ENCODE assay signal across 8 cellular contexts in the genomic region with DNA sequence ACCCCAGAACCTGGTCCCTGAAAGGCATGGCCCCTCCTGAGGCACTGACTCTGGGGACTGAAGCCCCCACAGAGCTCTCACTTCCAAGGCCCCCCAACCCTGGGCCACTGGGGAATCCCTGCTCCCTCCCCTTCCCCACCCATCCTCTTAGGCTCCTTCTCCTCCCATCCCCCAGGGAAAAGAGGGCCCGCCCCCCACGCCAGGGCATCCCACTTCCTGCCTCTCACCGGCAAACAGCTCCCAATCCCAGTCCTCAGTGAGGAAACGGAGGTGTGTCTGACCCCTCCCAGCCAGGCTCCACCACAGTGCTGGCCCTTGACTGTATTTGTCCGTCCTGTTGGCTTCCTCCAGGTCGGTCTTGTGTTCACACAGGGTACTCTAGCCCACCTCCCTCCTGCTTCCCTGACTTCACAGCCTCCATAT. TPM values are rescaled to one million over a fixed set of nuclear protein-coding genes. Genes with fewer than 3 reads are reported as not detected.
DNase-seq lines count a peak whose midpoint lies in the region; ATAC-seq and TF ChIP-seq lines count a peak whose summit lies in the region.

No MANE protein-coding gene starts in this region.

- peak overlapping the region; percentile 61 for H3K27ac Mint-ChIP-seq in stimulated activated effector memory CD8-positive, alpha-beta T cell treated with anti-CD3 and anti-CD28 coated beads, Interleukin-12 subunit alpha, Interleukin-12 subunit beta, amount 100 ng/mL, for 72 hours

- H3K36me3 ChIP-seq in SJCRH30 = no peaks in the 10 kb centered on the region
- no peaks in the 10 kb centered on the region for H3K36me3 ChIP-seq in left ventricle myocardium inferior

- no peaks in the 10 kb centered on the region for H3K9me3 Mint-ChIP-seq in stimulated activated effector memory CD8-positive, alpha-beta T cell treated with anti-CD3 and anti-CD28 coated beads, Interleukin-12 subunit alpha, Interleukin-12 subunit beta, amount 100 ng/mL, for 72 hours

- H3K4me1 Mint-ChIP-seq in stimulated activated effector memory CD8-positive, alpha-beta T cell treated with anti-CD3 and anti-CD28 coated beads, Interleukin-12 subunit alpha, Interleukin-12 subunit beta, amount 100 ng/mL, for 72 hours = peaks cover 28% of the 10 kb centered on the region

- peak overlapping the region; percentile 54 for H3K4me3 ChIP-seq in SJCRH30
- H3K4me3 ChIP-seq in left ventricle myocardium inferior = peak overlapping the region; percentile 46

- H3K27ac ChIP-seq in SJCRH30 = peak overlapping the region; percentile 61
- peak overlapping the region; percentile 93 for H3K27ac ChIP-seq in left ventricle myocardium inferior (replicated peaks)

- H3K36me3 Mint-ChIP-seq in stimulated activated effector memory CD8-positive, alpha-beta T cell treated with anti-CD3 and anti-CD28 coated beads, Interleukin-12 subunit alpha, Interleukin-12 subunit beta, amount 100 ng/mL, for 72 hours = no peaks in the 10 kb centered on the region

- ATAC-seq in stimulated activated effector memory CD8-positive, alpha-beta T cell treated with anti-CD3 and anti-CD28 coated beads, Interleukin-12 subunit alpha, Interleukin-12 subunit beta, amount 100 ng/mL, for 72 hours = no peak
- ATAC-seq in HG02623 (IDR thresholded peaks at IDR 0.05; ENCODE audit: unreplicated experiment) (no peak), GM21526 (IDR thresholded peaks at IDR 0.05; ENCODE audit: low FRiP score, unreplicated experiment) (no peak)

- H3K9me3 ChIP-seq in SJCRH30 (replicated peaks) (no peaks in the 10 kb centered on the region), left ventricle myocardium inferior (replicated peaks) (no peaks in the 10 kb centered on the region)

- DNase-seq in NCI-H2171 treated with DMSO at 0.1 percent for 48 hours (lab: John Stamatoyannopoulos, UW) = peak; percentile 73
- no peak for DNase-seq in NCI-H2171 (lab: John Stamatoyannopoulos, UW)
- peak; percentile 90 for DNase-seq in SJCRH30
- peak; percentile 70 for DNase-seq in left ventricle myocardium inferior
- DNase-seq in stimulated activated effector memory CD8-positive, alpha-beta T cell treated with anti-CD3 and anti-CD28 coated beads, Interleukin-12 subunit alpha, Interleukin-12 subunit beta, amount 100 ng/mL, for 72 hours (ENCODE audit: low spot score in 2 of 2) = no peak
- no peak for DNase-seq in central memory CD4-positive, alpha-beta T cell

- no peak overlapping the region for H3K4me3 Mint-ChIP-seq in stimulated activated effector memory CD8-positive, alpha-beta T cell treated with anti-CD3 and anti-CD28 coated beads, Interleukin-12 subunit alpha, Interleukin-12 subunit beta, amount 100 ng/mL, for 72 hours

- H3K4me1 ChIP-seq in SJCRH30 (peaks cover 23% of the 10 kb centered on the region), left ventricle myocardium inferior (peaks cover 60% of the 10 kb centered on the region)

- intact Hi-C loops in left ventricle myocardium inferior (cut with micrococcal nuclease) = loop anchor here (5.0 kb wide), 1 partner anchor 61 kb away; no protein-coding TSS in a partner anchor

- no peaks in the 10 kb centered on the region for H3K27me3 ChIP-seq in SJCRH30
- H3K27me3 ChIP-seq in left ventricle myocardium inferior (ENCODE audit: low read depth) = no peaks in the 10 kb centered on the region

- TF ChIP-seq CTCF in left ventricle myocardium inferior (IDR thresholded peaks at IDR 0.05; ENCODE audit: borderline replicate concordance) = no peak

RNA-seq across cellular contexts. Expression of gene PTMA, which starts 35.0 kb away (rescaled TPM):
- total RNA-seq in SJCRH30 (2014; rRNA removed; shearing (Covaris generic)) = 1,694 and 1,855 TPM in 2 replicates
- total RNA-seq in left ventricle myocardium inferior = 209 TPM

Comparison
In these comparisons a context has a peak if more than half of its experiments do, and no peak if none do; other contexts are left out.
1. DNase-seq: peak in NCI-H2171 treated with DMSO at 0.1 percent for 48 hours (single experiment), SJCRH30 (2 of 2) and left ventricle myocardium inferior (single experiment); none in NCI-H2171 (single experiment), stimulated activated effector memory CD8-positive, alpha-beta T cell treated with anti-CD3 and anti-CD28 coated beads, Interleukin-12 subunit alpha, Interleukin-12 subunit beta, amount 100 ng/mL, for 72 hours (0 of 2) and central memory CD4-positive, alpha-beta T cell (single experiment).